In genomic region chr19:16769385-16769784, GRCh38 we compare ENCODE assay signal across 27 cellular contexts. TPM values are rescaled to one million over a fixed set of nuclear protein-coding genes. Genes with fewer than 3 reads are reported as not detected.
DNase-seq lines count a peak whose midpoint lies in the region; ATAC-seq, FAIRE-seq and TF ChIP-seq lines count a peak whose summit lies in the region.
"Had no signal": no experiment of that assay in that cellular context is flagged by ENCODE, and none has a peak within 500 bp of the region (broad histone marks: within the 10 kb centered on the region; RNA-seq: fewer than 3 reads in every experiment).

No MANE protein-coding gene starts in this region.

- no peaks in the 10 kb centered on the region for H3K4me1 Mint-ChIP-seq in CD4-positive, CD25-positive, alpha-beta regulatory T cell
- no peaks in the 10 kb centered on the region for H3K4me1 Mint-ChIP-seq in neural crest cell
- H3K4me1 Mint-ChIP-seq in activated CD8-positive, alpha-beta memory T cell treated with anti-CD3 and anti-CD28 coated beads, Interleukin-2, amount 10 ng/mL, durations not matched to agents 7 days and 5 days = no peaks in the 10 kb centered on the region

- H3K27ac Mint-ChIP-seq in CD4-positive, CD25-positive, alpha-beta regulatory T cell = peak overlapping the region in 2 of 3 donors; percentile 77 to 78
- peak overlapping the region; percentile 57 for H3K27ac Mint-ChIP-seq in neural crest cell (ENCODE audit: unreplicated experiment)
- H3K27ac Mint-ChIP-seq in activated CD8-positive, alpha-beta memory T cell treated with anti-CD3 and anti-CD28 coated beads, Interleukin-2, amount 10 ng/mL, durations not matched to agents 7 days and 5 days = no peak overlapping the region
- H3K27ac Mint-ChIP-seq: CD14-positive monocyte; CD4-positive, alpha-beta T cell; CD8-positive, alpha-beta T cell had no signal

- WGBS in K562 (ENCODE audit: insufficient coverage, low coverage, missing lambda C conversion rate) = 2% methylated on average over 7 of the region's 7 CpGs

- no peak for TF ChIP-seq RAD21 in K562 (CRISPR knock-in tag; conservative IDR thresholded peaks at IDR 0.05 in 1 of 2, IDR thresholded peaks at IDR 0.05 in 1 of 2)

- H3K4me1 ChIP-seq in CD4-positive, CD25-positive, alpha-beta regulatory T cell (ENCODE audit: control insufficient read depth, insufficient read depth, low read length, poor library complexity, severe bottlenecking) = no peaks in the 10 kb centered on the region
- H3K4me1 ChIP-seq in HEK293 (ENCODE audit: control insufficient read depth, insufficient read depth, low read length) (no peaks in the 10 kb centered on the region; the same call in 1 of the 2 replicates), K562 (replicated peaks in 1 of 2; ENCODE audit: control insufficient read depth in 2 of 2, insufficient read depth in 2 of 2, low read length in 2 of 2) (no peaks in the 10 kb centered on the region), left lung (no peaks in the 10 kb centered on the region)
- H3K4me1 ChIP-seq: BE2C, Caco-2 had no signal

- in situ Hi-C loops in K562 (cut with MboI) = no loop called here

- DNase-seq in CD4-positive, CD25-positive, alpha-beta regulatory T cell = no peak
- no peak for DNase-seq in K562 (ENCODE audit: extremely low read depth in 1 of 4, low spot score in 3 of 4)
- no peak for DNase-seq in neural crest cell (ENCODE audit: low read depth, low spot score)
- DNase-seq in NCI-H526 treated with DMSO at 0.1 percent for 48 hours (lab: John Stamatoyannopoulos, UW) = no peak
- no peak for DNase-seq in left lung
- no peak for DNase-seq in activated CD8-positive, alpha-beta memory T cell treated with anti-CD3 and anti-CD28 coated beads, Interleukin-2, amount 10 ng/mL, durations not matched to agents 7 days and 5 days
- DNase-seq in substantia nigra (lab: John Stamatoyannopoulos, UW) = no peak
- DNase-seq: 8988T; ACHN; BE2C; C1 segment of cervical spinal cord; Caco-2; Calu3; CD4-positive, alpha-beta T cell; CD8-positive, alpha-beta T cell; DMS79 treated with DMSO at 0.1 percent for 48 hours; GF-D8 had no signal

- H3K36me3 Mint-ChIP-seq in CD4-positive, CD25-positive, alpha-beta regulatory T cell = no peaks in the 10 kb centered on the region
- H3K36me3 Mint-ChIP-seq in neural crest cell (ENCODE audit: low read depth) = no peaks in the 10 kb centered on the region
- no peaks in the 10 kb centered on the region for H3K36me3 Mint-ChIP-seq in activated CD8-positive, alpha-beta memory T cell treated with anti-CD3 and anti-CD28 coated beads, Interleukin-2, amount 10 ng/mL, durations not matched to agents 7 days and 5 days
- H3K36me3 Mint-ChIP-seq: CD14-positive monocyte; CD8-positive, alpha-beta T cell had no signal

- FAIRE-seq in K562 (lab: Jason Lieb, UNC) = no peak
- FAIRE-seq: A204.1, D721Med, G401.6, GM12878, GM12892, GM18507 had no signal

- no peak overlapping the region for H3K4me3 ChIP-seq in CD4-positive, CD25-positive, alpha-beta regulatory T cell (ENCODE audit: low read depth, low read length)
- H3K4me3 ChIP-seq in HEK293 (ENCODE audit: low read depth, low read length) (no peak overlapping the region), K562 (no peak overlapping the region), left lung (no peak overlapping the region)
- H3K4me3 ChIP-seq: BLaER1, GM12878 had no signal

- no peak overlapping the region for H3K4me3 Mint-ChIP-seq in CD4-positive, CD25-positive, alpha-beta regulatory T cell
- no peak overlapping the region for H3K4me3 Mint-ChIP-seq in neural crest cell
- no peak overlapping the region for H3K4me3 Mint-ChIP-seq in activated CD8-positive, alpha-beta memory T cell treated with anti-CD3 and anti-CD28 coated beads, Interleukin-2, amount 10 ng/mL, durations not matched to agents 7 days and 5 days
- H3K4me3 Mint-ChIP-seq: CD14-positive monocyte; CD4-positive, alpha-beta T cell; CD8-positive, alpha-beta T cell had no signal

- H3K27me3 Mint-ChIP-seq in CD4-positive, CD25-positive, alpha-beta regulatory T cell = peaks cover 4% of the 10 kb centered on the region
- H3K27me3 Mint-ChIP-seq in neural crest cell (ENCODE audit: low read depth) = peaks cover 43% of the 10 kb centered on the region
- peaks cover 7% of the 10 kb centered on the region for H3K27me3 Mint-ChIP-seq in activated CD8-positive, alpha-beta memory T cell treated with anti-CD3 and anti-CD28 coated beads, Interleukin-2, amount 10 ng/mL, durations not matched to agents 7 days and 5 days

- H3K79me2 ChIP-seq in K562 (ENCODE audit: control insufficient read depth, insufficient read depth, low read length) = no peaks in the 10 kb centered on the region

- H3K36me3 ChIP-seq in CD4-positive, CD25-positive, alpha-beta regulatory T cell (ENCODE audit: control insufficient read depth, insufficient read depth, low read length) = no peaks in the 10 kb centered on the region
- H3K36me3 ChIP-seq in HEK293 (ENCODE audit: control insufficient read depth in 2 of 2, insufficient read depth in 1 of 2, low read length in 2 of 2) (no peaks in the 10 kb centered on the region), K562 (ENCODE audit: control insufficient read depth, insufficient read depth, low read length) (no peaks in the 10 kb centered on the region), left lung (no peaks in the 10 kb centered on the region)
- H3K36me3 ChIP-seq: BE2C, BLaER1 had no signal

- peaks cover 2% of the 10 kb centered on the region for H3K27me3 ChIP-seq in CD4-positive, CD25-positive, alpha-beta regulatory T cell (ENCODE audit: control insufficient read depth, insufficient read depth, low read length)
- H3K27me3 ChIP-seq in K562 (ENCODE audit: control insufficient read depth in 2 of 2, insufficient read depth in 2 of 2, low read length in 2 of 2) (peaks cover 0 to 11% of the 10 kb centered on the region in 2 experiments; a peak in 2 of 5 replicates), left lung (no peaks in the 10 kb centered on the region)
- H3K27me3 ChIP-seq: BLaER1 had no signal

- H3K27ac ChIP-seq in CD4-positive, CD25-positive, alpha-beta regulatory T cell (ENCODE audit: insufficient read depth, low read length, poor library complexity, severe bottlenecking) = no peak overlapping the region
- H3K27ac ChIP-seq in HEK293 (ENCODE audit: extremely low read depth, low read depth, low read length) = no peak overlapping the region
- H3K27ac ChIP-seq in K562 (ENCODE audit: extremely low read depth, low read depth, low read length) = no peak overlapping the region
- no peak overlapping the region for H3K27ac ChIP-seq in left lung
- no peak overlapping the region for H3K27ac ChIP-seq in substantia nigra (ENCODE audit: low read depth, low read length, poor library complexity, severe bottlenecking)
- H3K27ac ChIP-seq: BLaER1 had no signal

- peaks cover 0 to 6% of the 10 kb centered on the region in 2 experiments for H3K9me3 ChIP-seq in CD4-positive, CD25-positive, alpha-beta regulatory T cell (ENCODE audit: control insufficient read depth in 2 of 2, low read length in 2 of 2)
- H3K9me3 ChIP-seq in HEK293 (ENCODE audit: control insufficient read depth, insufficient read depth, low read depth, low read length) (no peaks in the 10 kb centered on the region), K562 (replicated peaks; ENCODE audit: control insufficient read depth, insufficient read depth, low read depth, low read length) (no peaks in the 10 kb centered on the region), left lung (peaks cover 0 to 3% of the 10 kb centered on the region in 2 donors)
- H3K9me3 ChIP-seq: BE2C, Caco-2 had no signal

- POLR2A ChIA-PET in HEK293 (lab: Yijun Ruan, JAX) = no interaction called here
- POLR2A ChIA-PET in K562 (lab: Yijun Ruan, JAX) = interaction anchor here (0.6 kb wide), 1 partner anchor 126 kb away, joined by 4 read pairs; no protein-coding TSS in a partner anchor

- no peak for TF ChIP-seq POLR2A in K562 (conservative IDR thresholded peaks at IDR 0.05)

- ATAC-seq in CD4-positive, CD25-positive, alpha-beta regulatory T cell (ENCODE audit: low read depth in 2 of 2) = no peak
- ATAC-seq in K562 (no peak), left lung (no peak)
- ATAC-seq in activated CD8-positive, alpha-beta memory T cell treated with anti-CD3 and anti-CD28 coated beads, Interleukin-2, amount 10 ng/mL, durations not matched to agents 7 days and 5 days = no peak
- ATAC-seq: CD8-positive, alpha-beta T cell; GM12878 had no signal

- no peak overlapping the region for H2AFZ ChIP-seq in K562 (ENCODE audit: low read depth, low read length)

- CTCF ChIA-PET in HEK293 (lab: Yijun Ruan, JAX) (interaction anchor here (1.0 to 2.2 kb wide), 3 partner anchors 50 to 54 kb away, joined by 4 to 9 read pairs (median 5); no protein-coding TSS in a partner anchor), K562 (lab: Yijun Ruan, JAX; ENCODE audit: low intra/inter-chr PET ratio) (interaction anchor here (2.8 kb wide), 1 partner anchor 129 kb away, joined by 21 read pairs; no protein-coding TSS in a partner anchor)
- CTCF ChIA-PET in activated CD8-positive, alpha-beta memory T cell treated with anti-CD3 and anti-CD28 coated beads, Interleukin-2, amount 10 ng/mL, durations not matched to agents 7 days and 5 days (lab: Charles Lee) = no interaction called here

- TF ChIP-seq CTCF in HEK293 (tag by site-specific recombination; IDR thresholded peaks at IDR 0.05) = no peak
- no peak for TF ChIP-seq CTCF in K562 (IDR thresholded peaks at IDR 0.05 in 2 of 3, conservative IDR thresholded peaks at IDR 0.05 in 1 of 3; ENCODE audit: insufficient read depth in 2 of 3, low read depth in 1 of 3, low read length in 3 of 3)
- TF ChIP-seq CTCF in neural crest cell (conservative IDR thresholded peaks at IDR 0.05) = no peak
- TF ChIP-seq CTCF in left lung (IDR thresholded peaks at IDR 0.05) = no peak

- no peak for TF ChIP-seq EP300 in K562 (IDR thresholded peaks at IDR 0.05; ENCODE audit: low read length)

- H3K4me2 ChIP-seq in K562 (ENCODE audit: insufficient read depth, low read length) = no peak overlapping the region
- H3K4me2 ChIP-seq: BLaER1 had no signal

- intact Hi-C loops in K562 (cut with micrococcal nuclease) (no loop called here), left lung (cut with DNase I) (no loop called here)

- BruUV-seq in K562 (replicated peaks; lab: Mats Ljungman, UMichigan) = no TSS peak

- peaks cover 0 to 3% (median 0%) of the 10 kb centered on the region in 7 donors for H3K9me3 Mint-ChIP-seq in CD4-positive, CD25-positive, alpha-beta regulatory T cell
- peaks cover 3% of the 10 kb centered on the region for H3K9me3 Mint-ChIP-seq in neural crest cell
- peaks cover 2% of the 10 kb centered on the region for H3K9me3 Mint-ChIP-seq in activated CD8-positive, alpha-beta memory T cell treated with anti-CD3 and anti-CD28 coated beads, Interleukin-2, amount 10 ng/mL, durations not matched to agents 7 days and 5 days (ENCODE audit: low read depth)

- H3K9me1 ChIP-seq in K562 (ENCODE audit: control insufficient read depth, insufficient read depth, low read length) = no peaks in the 10 kb centered on the region

- H4K20me1 ChIP-seq in K562 (replicated peaks; ENCODE audit: control insufficient read depth, insufficient read depth, low read length) = no peaks in the 10 kb centered on the region
- H4K20me1 ChIP-seq: BLaER1 had no signal

- H3K9ac ChIP-seq in K562 (ENCODE audit: insufficient read depth in 1 of 2, low read depth in 2 of 2, low read length in 2 of 2) = no peak overlapping the region
- H3K9ac ChIP-seq: BLaER1 had no signal

RNA-seq across cellular contexts. Expression of gene NWD1, which starts 49.7 kb away (rescaled TPM):
- not detected for total RNA-seq in CD4-positive, CD25-positive, alpha-beta regulatory T cell
- polyA plus RNA-seq in CD4-positive, CD25-positive, alpha-beta regulatory T cell = not detected
- total RNA-seq in K562 (2011; cell fraction: chromatin; rRNA removed; ENCODE audit: low replicate concordance) = 0.02 TPM in 1 of 2 replicates, not detected in the other
- under 0.01 TPM in 1 of 2 replicates, not detected in the other for total RNA-seq in K562 (2011; cell fraction: nucleolus; rRNA removed)
- not detected in 2 replicates for total RNA-seq in K562 (2011; cell fraction: nucleoplasm; rRNA removed)
- total RNA-seq in K562 (2014; rRNA removed) = not detected in 2 replicates
- total RNA-seq in K562 (2014; rRNA removed; fragmentation: Illumina TruSeq; extraction: Trizol) = under 0.01 TPM in 1 of 2 replicates, not detected in the other
- not detected in 2 replicates for total RNA-seq in K562 (2015; rRNA removed; fragmentation: Illumina TruSeq; extraction: Trizol)
- not detected in 2 replicates for total RNA-seq in K562 (2021)
- not detected in 2 replicates for polyA plus RNA-seq in K562 (2011; rRNA removed)
- polyA plus RNA-seq in K562 (2011; cell fraction: cytosol; rRNA removed) = not detected in 2 replicates
- not detected in 2 replicates for polyA plus RNA-seq in K562 (2011; cell fraction: nucleus; rRNA removed)
- 0.01 and 0.03 TPM in 2 replicates for polyA plus RNA-seq in K562 (2012)
- not detected in 2 replicates for polyA plus RNA-seq in K562 (2014; fragmentation: Illumina TruSeq; extraction: Trizol)
- polyA plus RNA-seq in K562 (2014; fragmentation: Nextera tagmentation; extraction: Ambion mirVana) = not detected
- polyA plus RNA-seq in K562 (2014; rRNA removed) = under 0.01 TPM in 1 of 2 replicates, not detected in the other
- not detected in 2 replicates for polyA minus RNA-seq in K562 (2011; rRNA and poly(A)+ RNA removed)
- polyA minus RNA-seq in K562 (2011; cell fraction: cytosol; rRNA and poly(A)+ RNA removed) = not detected in 2 replicates
- not detected in 2 replicates for polyA minus RNA-seq in K562 (2011; cell fraction: nucleus; rRNA and poly(A)+ RNA removed)
- 0.02 TPM in 1 of 2 replicates, not detected in the other for total RNA-seq in neural crest cell
- total RNA-seq in left lung = 1 to 10 TPM in 1 of 2 donors, not detected in 1; 1.2 TPM
- not detected for total RNA-seq in activated CD8-positive, alpha-beta memory T cell treated with anti-CD3 and anti-CD28 coated beads, Interleukin-2, amount 10 ng/mL, durations not matched to agents 7 days and 5 days
- total RNA-seq: Caco-2; CD4-positive, alpha-beta T cell; CD8-positive, alpha-beta T cell had no signal
- polyA plus RNA-seq: AG04450 had no signal

RNA-seq across cellular contexts. Expression of gene SIN3B, which starts 59.8 kb away (rescaled TPM):
- 82.3 TPM for total RNA-seq in CD4-positive, CD25-positive, alpha-beta regulatory T cell
- 1 to 10 TPM; 2.2 to 5.2 (median 3.8) TPM for polyA plus RNA-seq in CD4-positive, CD25-positive, alpha-beta regulatory T cell
- 134 and 224 TPM in 2 replicates for total RNA-seq in K562 (2011; cell fraction: chromatin; rRNA removed; ENCODE audit: low replicate concordance)
- total RNA-seq in K562 (2011; cell fraction: nucleolus; rRNA removed) = 88.7 and 97.6 TPM in 2 replicates
- total RNA-seq in K562 (2011; cell fraction: nucleoplasm; rRNA removed) = 90.3 and 105 TPM in 2 replicates
- total RNA-seq in K562 (2014; rRNA removed) (12.0 and 13.6 TPM in 2 replicates), K562 (2014; rRNA removed; fragmentation: Illumina TruSeq; extraction: Trizol) (8.2 and 9.9 TPM in 2 replicates), K562 (2015; rRNA removed; fragmentation: Illumina TruSeq; extraction: Trizol) (14.2 and 14.3 TPM in 2 replicates), K562 (2021) (34.2 and 34.6 TPM in 2 replicates), neural crest cell (59.9 and 64.4 TPM in 2 replicates), left lung (10 to 100 TPM; 46.3 to 52.7 TPM)
- polyA plus RNA-seq in K562 (2011; rRNA removed) (19.3 and 21.6 TPM in 2 replicates), K562 (2014; fragmentation: Illumina TruSeq; extraction: Trizol) (18.9 and 20.7 TPM in 2 replicates), K562 (2014; fragmentation: Nextera tagmentation; extraction: Ambion mirVana) (under 1 TPM; 0.51 to 0.66 TPM), K562 (2014; rRNA removed) (29.5 and 30.6 TPM in 2 replicates)
- 12.3 and 15.1 TPM in 2 replicates for polyA plus RNA-seq in K562 (2011; cell fraction: cytosol; rRNA removed)
- 88.5 and 135 TPM in 2 replicates for polyA plus RNA-seq in K562 (2011; cell fraction: nucleus; rRNA removed)
- polyA plus RNA-seq in K562 (2012) = 22.5 and 27.9 TPM in 2 replicates
- 16.0 and 16.9 TPM in 2 replicates for polyA minus RNA-seq in K562 (2011; rRNA and poly(A)+ RNA removed)
- polyA minus RNA-seq in K562 (2011; cell fraction: cytosol; rRNA and poly(A)+ RNA removed) = 10.8 and 18.7 TPM in 2 replicates
- polyA minus RNA-seq in K562 (2011; cell fraction: nucleus; rRNA and poly(A)+ RNA removed) = 37.4 and 46.9 TPM in 2 replicates
- 10 to 100 TPM; 29.1 to 30.5 TPM for total RNA-seq in activated CD8-positive, alpha-beta memory T cell treated with anti-CD3 and anti-CD28 coated beads, Interleukin-2, amount 10 ng/mL, durations not matched to agents 7 days and 5 days
